ENCODE assay signal across 1 cellular context in genomic region chr11:17276236-17277023, GRCh38.
TF ChIP-seq lines count a peak whose summit lies in the region.

Gene NUCB2 (plus strand): TSS chr11:17276739. CDS start chr11:17295324, 18,585 bp downstream.

TF ChIP-seq in HepG2, 621 proteins besides CTCF, POLR2A, EP300 and RAD21 (continued from another document and continues in another):
- TF ChIP-seq ZNF687 (CRISPR knock-in tag; IDR thresholded peaks at IDR 0.05) (peak; percentile 96), ZNF468 (CRISPR knock-in tag; IDR thresholded peaks at IDR 0.05) (no peak; the same call in 1 of the 2 replicates), ZNF749 (CRISPR knock-in tag; IDR thresholded peaks at IDR 0.05; ENCODE audit: borderline replicate concordance) (0 out of 2 replicates have a peak, but pooled peaks have one; percentile 48), GATA4 (IDR thresholded peaks at IDR 0.05; ENCODE audit: borderline replicate concordance, low read depth) (no peak), MZF1 (CRISPR knock-in tag; IDR thresholded peaks at IDR 0.05; ENCODE audit: borderline replicate concordance) (no peak), MXD4 (CRISPR knock-in tag; IDR thresholded peaks at IDR 0.05) (0 out of 2 replicates have a peak, but pooled peaks have one; percentile 23), ARNT (IDR thresholded peaks at IDR 0.05) (no peak), ZNF878 (CRISPR knock-in tag; IDR thresholded peaks at IDR 0.05) (0 out of 2 replicates have a peak, but pooled peaks have one; percentile 23), POGK (CRISPR knock-in tag; conservative IDR thresholded peaks at IDR 0.05) (peak; percentile 66), FLYWCH1 (CRISPR knock-in tag; IDR thresholded peaks at IDR 0.05) (no peak), ZBTB46 (CRISPR knock-in tag; IDR thresholded peaks at IDR 0.05; ENCODE audit: borderline replicate concordance) (no peak), RBAK (CRISPR knock-in tag; IDR thresholded peaks at IDR 0.05) (0 out of 2 replicates have a peak, but pooled peaks have one; percentile 37), PBX3 (CRISPR knock-in tag; IDR thresholded peaks at IDR 0.05; ENCODE audit: borderline replicate concordance) (no peak), GATAD2A (CRISPR knock-in tag; IDR thresholded peaks at IDR 0.05) (no peak; the same call in 1 of the 2 replicates), HINFP (CRISPR knock-in tag; IDR thresholded peaks at IDR 0.05; ENCODE audit: low read depth) (0 out of 2 replicates have a peak, but pooled peaks have one; percentile 30), ZNF704 (CRISPR knock-in tag; IDR thresholded peaks at IDR 0.05; ENCODE audit: borderline replicate concordance) (peak; percentile 56; the same call in 1 of the 2 replicates), ZNF678 (CRISPR knock-in tag; IDR thresholded peaks at IDR 0.05) (no peak), ZNF598 (CRISPR knock-in tag; IDR thresholded peaks at IDR 0.05; ENCODE audit: borderline replicate concordance) (peak; percentile 87; the same call in 1 of the 2 replicates), ELF4 (CRISPR knock-in tag; IDR thresholded peaks at IDR 0.05; ENCODE audit: borderline replicate concordance) (no peak), ELF3 (CRISPR knock-in tag; IDR thresholded peaks at IDR 0.05) (0 out of 2 replicates have a peak, but pooled peaks have one; percentile 13), ZNF558 (CRISPR knock-in tag; IDR thresholded peaks at IDR 0.05; ENCODE audit: borderline replicate concordance) (no peak), SMARCC2 (IDR thresholded peaks at IDR 0.05) (no peak), RNF219 (CRISPR knock-in tag; IDR thresholded peaks at IDR 0.05) (no peak), ZNF773 (CRISPR knock-in tag; IDR thresholded peaks at IDR 0.05; ENCODE audit: borderline replicate concordance) (peak; percentile 71; the same call in 1 of the 2 replicates), THAP11 (CRISPR knock-in tag; IDR thresholded peaks at IDR 0.05) (peak; percentile 31), HNF4G (IDR thresholded peaks at IDR 0.05; ENCODE audit: borderline replicate concordance, low read depth, low read length) (no peak), HNF4G (CRISPR knock-in tag; IDR thresholded peaks at IDR 0.05; ENCODE audit: borderline replicate concordance, low read depth) (peak; percentile 21; the same call in 1 of the 2 replicates), E2F5 (CRISPR knock-in tag; conservative IDR thresholded peaks at IDR 0.05) (peak; percentile 58; the same call in 1 of the 2 replicates), ZNF503 (CRISPR knock-in tag; IDR thresholded peaks at IDR 0.05) (no peak), MTERF4 (CRISPR knock-in tag; IDR thresholded peaks at IDR 0.05) (no peak), MLXIP (CRISPR knock-in tag; IDR thresholded peaks at IDR 0.05; ENCODE audit: borderline replicate concordance) (no peak), PITX1 (CRISPR knock-in tag; IDR thresholded peaks at IDR 0.05) (no peak), ZNF264 (CRISPR knock-in tag; IDR thresholded peaks at IDR 0.05) (no peak), ZNF556 (CRISPR knock-in tag; IDR thresholded peaks at IDR 0.05; ENCODE audit: borderline replicate concordance) (peak; percentile 76; the same call in 1 of the 2 replicates), FIP1L1 (IDR thresholded peaks at IDR 0.05; ENCODE audit: borderline replicate concordance, insufficient read depth, low read depth, low read length) (no peak)
